ENCODE assay signal across 8 cellular contexts in the genomic region with DNA sequence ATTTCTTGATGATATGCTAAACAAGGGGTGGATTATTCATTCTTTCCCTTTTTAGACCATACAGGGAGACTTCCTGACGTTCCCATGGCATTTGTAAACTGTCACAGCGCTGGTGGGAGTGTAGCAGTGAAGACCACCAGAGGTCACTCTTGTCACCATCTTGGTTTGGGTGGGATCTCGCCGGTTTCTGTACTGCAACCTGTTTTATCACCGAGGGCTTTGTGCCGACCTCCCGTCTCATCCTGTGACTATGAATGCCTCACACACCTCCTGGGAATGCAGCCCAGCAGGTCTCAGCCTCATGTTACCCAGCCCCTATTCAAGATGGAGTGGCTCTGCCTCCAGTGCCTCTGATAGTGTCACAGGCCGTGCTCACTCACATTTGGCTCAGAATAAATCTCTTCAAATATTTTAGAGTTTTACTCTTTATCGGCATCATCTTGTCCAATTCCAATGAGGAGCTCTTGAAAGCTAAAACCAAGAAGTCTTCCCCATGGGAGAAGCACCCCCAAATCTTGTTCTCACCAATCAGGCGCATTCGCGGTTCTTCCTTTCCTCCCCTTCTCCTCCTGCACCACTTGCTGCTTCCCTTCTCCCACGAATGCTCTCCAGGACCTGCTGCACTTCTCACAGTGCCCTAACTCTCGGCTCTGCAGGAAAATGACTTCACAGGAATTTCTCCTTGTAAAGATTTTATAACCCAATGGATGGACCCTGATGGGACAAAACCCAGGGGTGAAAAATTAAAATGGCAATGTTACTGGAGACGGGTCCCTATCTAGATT. TPM values are rescaled to one million over a fixed set of nuclear protein-coding genes. Genes with fewer than 3 reads are reported as not detected.
DNase-seq lines count a peak whose midpoint lies in the region; ATAC-seq, FAIRE-seq and TF ChIP-seq lines count a peak whose summit lies in the region.
"Not testable (repeated sequence)": the region's sequence is repeated elsewhere in the genome, so short reads cannot be mapped to it uniquely, and the experiment has no call there.

No MANE protein-coding gene starts in this region.

- not testable (repeated sequence) for FAIRE-seq in pancreas (lab: Jason Lieb, UNC)

- not testable (repeated sequence) for H3K36me3 ChIP-seq in PC-9 (ENCODE audit: low read depth); endocrine pancreas (ENCODE audit: control insufficient read depth, insufficient read depth, low read length); pancreas; tibial nerve

- POLR2A ChIA-PET in PC-9 (lab: Charles Lee; ENCODE audit: unreplicated experiment) = not testable (repeated sequence)

- peak; percentile 44 for TF ChIP-seq CTCF in PC-9 (conservative IDR thresholded peaks at IDR 0.05)
- peak in 2 of 4 donors; percentile 10 to 16 for TF ChIP-seq CTCF in pancreas (IDR thresholded peaks at IDR 0.05)
- TF ChIP-seq CTCF in tibial nerve (IDR thresholded peaks at IDR 0.05) = peak in 3 of 5 experiments; percentile 9 to 27 (median 11)

- H4K20me1 ChIP-seq in PC-9 (ENCODE audit: insufficient read depth) = not testable (repeated sequence)

- H3K4me3 ChIP-seq in PC-9 (peak overlapping the region; percentile 34), endocrine pancreas (ENCODE audit: control insufficient read depth, insufficient read depth, low read length) (peak overlapping the region; percentile 75), pancreas (peak overlapping the region in 3 of 4 donors; percentile 10 to 51 (median 40)), tibial nerve (peak overlapping the region; percentile 36 to 47 (median 41))

- H3K4me1 ChIP-seq in PC-9 (replicated peaks; ENCODE audit: insufficient read depth); endocrine pancreas (ENCODE audit: control insufficient read depth, insufficient read depth, low read length); tibial nerve: not testable (repeated sequence)
- H3K4me1 ChIP-seq in pancreas = peaks cover 13 to 20% (median 14%) of the 10 kb centered on the region in 3 donors

- not testable (repeated sequence) for H3K9me3 ChIP-seq in PC-9 (ENCODE audit: insufficient read depth, low read depth); endocrine pancreas (ENCODE audit: control insufficient read depth, low read length); pancreas; tibial nerve

- 22 to 33% methylated on average over 15 of the region's 15 CpGs for WGBS in pancreas, 2 donors
- 25 to 26% methylated on average over 12 to 15 of the region's 15 CpGs for WGBS in tibial nerve, 2 donors

- ATAC-seq in left colon = peak; percentile 64
- peak; percentile 65 to 84 (median 78) for ATAC-seq in pancreas

- in situ Hi-C loops in Caki2 (cut with HindIII; ENCODE audit: low pct_unique_long_range_greater_than_20kb, low sequenced_read_pairs) = not testable (repeated sequence)

- CTCF ChIA-PET in PC-9 (lab: Charles Lee); activated naive CD4-positive, alpha-beta T cell treated with anti-CD3 and anti-CD28 coated beads for 36 hours (lab: Charles Lee): not testable (repeated sequence)

- not testable (repeated sequence) for H3K27ac ChIP-seq in PC-9, tibial nerve
- peak overlapping the region in 3 of 4 donors; percentile 52 to 71 (median 68) for H3K27ac ChIP-seq in pancreas

- not testable (repeated sequence) for H3K27me3 Mint-ChIP-seq in activated naive CD4-positive, alpha-beta T cell treated with anti-CD3 and anti-CD28 coated beads for 36 hours (ENCODE audit: low read depth)

- H3K9me3 Mint-ChIP-seq in activated naive CD4-positive, alpha-beta T cell treated with anti-CD3 and anti-CD28 coated beads for 36 hours = not testable (repeated sequence)

- TF ChIP-seq POLR2A in tibial nerve (IDR thresholded peaks at IDR 0.05) = not testable (repeated sequence)

- H3K36me3 Mint-ChIP-seq in activated naive CD4-positive, alpha-beta T cell treated with anti-CD3 and anti-CD28 coated beads for 36 hours (ENCODE audit: low read depth) = not testable (repeated sequence)

- H3K27ac Mint-ChIP-seq in activated naive CD4-positive, alpha-beta T cell treated with anti-CD3 and anti-CD28 coated beads for 36 hours = not testable (repeated sequence)

- TF ChIP-seq EP300 in tibial nerve (IDR thresholded peaks at IDR 0.05) = not testable (repeated sequence)

- not testable (repeated sequence) for H3F3A ChIP-seq in PC-9 (ENCODE audit: insufficient read depth, low read depth)

- not testable (repeated sequence) for H3K27me3 ChIP-seq in PC-9 (ENCODE audit: insufficient read depth, low read depth); endocrine pancreas (ENCODE audit: control insufficient read depth, insufficient read depth, low read length); pancreas; tibial nerve

- BruUV-seq in PC-9 (replicated peaks; lab: Mats Ljungman, UMichigan) = not testable (repeated sequence)

- H3K4me1 Mint-ChIP-seq in activated naive CD4-positive, alpha-beta T cell treated with anti-CD3 and anti-CD28 coated beads for 36 hours (ENCODE audit: low read depth) = not testable (repeated sequence)

- not testable (repeated sequence) for H3K79me2 ChIP-seq in PC-9 (ENCODE audit: low read depth)

- peak overlapping the region; percentile 69 for H3K4me2 ChIP-seq in PC-9

- not testable (repeated sequence) for H3K9me2 ChIP-seq in PC-9 (ENCODE audit: insufficient read depth)

- peak overlapping the region; percentile 68 for H3K4me3 Mint-ChIP-seq in activated naive CD4-positive, alpha-beta T cell treated with anti-CD3 and anti-CD28 coated beads for 36 hours

- intact Hi-C loops in PC-9 (cut with micrococcal nuclease; ENCODE audit: unreplicated experiment); left colon (cut with DNase I, micrococcal nuclease); pancreas (cut with DNase I): not testable (repeated sequence)
- intact Hi-C loops in activated naive CD4-positive, alpha-beta T cell treated with anti-CD3 and anti-CD28 coated beads for 36 hours (cut with micrococcal nuclease) = loop anchor here (1.0 kb wide), 1 partner anchor 78 kb away; no protein-coding TSS in a partner anchor

- peak overlapping the region; percentile 66; the same call in 1 of the 2 replicates for H2AFZ ChIP-seq in PC-9

- DNase-seq in Caki2 (ENCODE audit: low read depth) (peak; percentile 8), HT1080 (ENCODE audit: low read depth) (peak; percentile 7), PC-9 (peak; percentile 34 to 48), left colon (peak in 1 of 2 donors; percentile 55), pancreas (peak in 3 of 6 donors; percentile 14 to 44 (median 27))
- DNase-seq in activated naive CD4-positive, alpha-beta T cell treated with anti-CD3 and anti-CD28 coated beads for 36 hours = peak; percentile 5
- not testable (repeated sequence) for DNase-seq in tibial nerve (ENCODE audit: low spot score in 2 of 2)

- peak overlapping the region; percentile 26 for H3K9ac ChIP-seq in endocrine pancreas (ENCODE audit: control insufficient read depth, insufficient read depth, low read length)

RNA-seq across cellular contexts. Expression of gene ARSD, which starts 39.2 kb away (rescaled TPM):
- 14.8 and 22.8 TPM in 2 replicates for total RNA-seq in Caki2 (2014; rRNA removed; shearing (Covaris generic); ENCODE audit: low replicate concordance)
- 1.0 and 5.1 TPM in 2 replicates for total RNA-seq in HT1080 (2014; rRNA removed; shearing (Covaris generic))
- 4.6 and 6.6 TPM in 2 replicates for polyA plus RNA-seq in HT1080 (2015; cell fraction: cytosol; rRNA removed)
- polyA plus RNA-seq in HT1080 (2015; cell fraction: nucleus; rRNA removed) = 5.1 and 5.9 TPM in 2 replicates
- total RNA-seq in PC-9 (2021) = 15.5 and 17.4 TPM in 2 replicates
- total RNA-seq in activated naive CD4-positive, alpha-beta T cell treated with anti-CD3 and anti-CD28 coated beads for 36 hours = under 1 TPM; 0.47 to 0.50 TPM
- 100 to 1,000 TPM in 1 of 2 donors, 10 to 100 TPM in 1; 93.1 to 104 TPM for total RNA-seq in left colon
- total RNA-seq in pancreas = 10 to 100 TPM; 29.8 to 67.0 (median 52.2) TPM
- 10 to 100 TPM; 17.8 to 35.7 TPM for polyA plus RNA-seq in pancreas
- total RNA-seq in tibial nerve = 10 to 100 TPM; 17.1 to 28.6 (median 26.0) TPM
